21 cellular contexts compared by ENCODE assay signal in the genomic region with DNA sequence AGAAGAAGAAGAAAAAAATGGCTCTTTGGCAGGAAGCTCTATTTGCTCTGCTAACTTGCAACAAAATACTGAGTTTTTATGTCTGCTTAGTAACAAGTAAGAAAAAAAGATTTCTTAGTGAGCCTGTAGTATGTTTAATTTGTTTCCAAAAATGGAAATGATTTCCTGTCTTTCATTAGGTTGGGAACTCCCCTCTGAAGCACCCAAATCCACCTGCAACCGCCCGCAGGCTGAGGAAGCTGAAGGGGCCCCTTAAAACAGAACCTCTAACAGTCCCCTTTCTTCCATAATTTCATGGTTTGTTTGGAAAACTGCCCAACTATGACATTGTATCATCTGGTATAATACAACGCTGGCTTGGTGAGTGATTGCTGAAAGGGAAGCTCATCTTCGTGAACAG.
DNase-seq lines count a peak whose midpoint lies in the region; ATAC-seq, FAIRE-seq and TF ChIP-seq lines count a peak whose summit lies in the region.
"Had no signal": no experiment of that assay in that cellular context is flagged by ENCODE, and none has a peak within 500 bp of the region (broad histone marks: within the 10 kb centered on the region; RNA-seq: fewer than 3 reads in every experiment).

No MANE protein-coding gene starts in this region.

- H3K9me3 Mint-ChIP-seq in mesothelial cell of epicardium: no peaks in the 10 kb centered on the region
- H3K9me3 Mint-ChIP-seq: activated naive CD4-positive, alpha-beta T cell treated with anti-CD3 and anti-CD28 coated beads, Interleukin-2, amount 10 ng/mL, durations not matched to agents 7 days and 5 days had no signal

- no peak for FAIRE-seq in kidney (lab: Jason Lieb, UNC)
- FAIRE-seq: colon had no signal

- H3K4me1 Mint-ChIP-seq in T-helper 17 cell (peaks cover 14% of the 10 kb centered on the region), mesothelial cell of epicardium (peaks cover 26% of the 10 kb centered on the region)

- no peaks in the 10 kb centered on the region for H3K9me3 ChIP-seq in T-helper 17 cell (ENCODE audit: control insufficient read depth, low read length, poor library complexity, severe bottlenecking)
- H3K9me3 ChIP-seq in kidney (ENCODE audit: control insufficient read depth in 1 of 2, low read length in 2 of 2): no peaks in the 10 kb centered on the region
- no peaks in the 10 kb centered on the region for H3K9me3 ChIP-seq in esophagus squamous epithelium
- H3K9me3 ChIP-seq: Caco-2 had no signal

- H3K27ac ChIP-seq in kidney (ENCODE audit: low read depth in 2 of 2, low read length in 2 of 2): no peak overlapping the region
- no peak overlapping the region for H3K27ac ChIP-seq in esophagus squamous epithelium
- H3K27ac ChIP-seq: foreskin keratinocyte, VCaP had no signal

- TF ChIP-seq CTCF in mesothelial cell of epicardium (IDR thresholded peaks at IDR 0.05; ENCODE audit: unreplicated experiment): no peak
- TF ChIP-seq CTCF in kidney (IDR thresholded peaks at IDR 0.05; ENCODE audit: borderline replicate concordance, extremely low read depth, insufficient read depth): no peak
- TF ChIP-seq CTCF in esophagus squamous epithelium (IDR thresholded peaks at IDR 0.05): no peak

- H3K4me3 ChIP-seq in kidney (ENCODE audit: low read length in 2 of 2): no peak overlapping the region
- no peak overlapping the region for H3K4me3 ChIP-seq in esophagus squamous epithelium

- no peaks in the 10 kb centered on the region for H3K27me3 ChIP-seq in esophagus squamous epithelium

- no peak for TF ChIP-seq POLR2A in esophagus squamous epithelium (IDR thresholded peaks at IDR 0.05)

- no peak overlapping the region for H3K4me3 Mint-ChIP-seq in T-helper 17 cell
- H3K4me3 Mint-ChIP-seq in mesothelial cell of epicardium: no peak overlapping the region
- H3K4me3 Mint-ChIP-seq: activated naive CD4-positive, alpha-beta T cell treated with anti-CD3 and anti-CD28 coated beads, Interleukin-2, amount 10 ng/mL, durations not matched to agents 7 days and 5 days had no signal

- no peak overlapping the region for H3K9ac ChIP-seq in kidney (ENCODE audit: low read length in 2 of 2)

- intact Hi-C loops in kidney (cut with DNase I): no loop called here
- intact Hi-C loops in esophagus squamous epithelium (cut with DNase I): no loop called here

- no peaks in the 10 kb centered on the region for H3K36me3 ChIP-seq in kidney (ENCODE audit: control insufficient read depth in 1 of 2, insufficient read depth in 2 of 2, low read length in 2 of 2)
- H3K36me3 ChIP-seq in esophagus squamous epithelium: no peaks in the 10 kb centered on the region

- DNase-seq in stimulated activated CD4-positive, alpha-beta T cell treated with anti-CD3 and anti-CD28 coated beads, Interleukin-15, amount 100 ng/mL, for 24 hours: peak; percentile 26
- DNase-seq in stimulated activated CD4-positive, alpha-beta T cell treated with anti-CD3 and anti-CD28 coated beads, Interleukin-4, amount 100 ng/mL, for 4 hours: no peak
- DNase-seq in T-helper 17 cell (no peak), mesothelial cell of epicardium (ENCODE audit: low spot score in 2 of 2, unreplicated experiment in 2 of 2) (no peak), kidney (no peak), esophagus squamous epithelium (lab: John Stamatoyannopoulos, UW) (no peak)
- DNase-seq: activated naive CD4-positive, alpha-beta T cell treated with anti-CD3 and anti-CD28 coated beads, Interleukin-2, amount 10 ng/mL, durations not matched to agents 7 days and 5 days; Caco-2; foreskin keratinocyte; KBM-7; kidney glomerular epithelial cell; mesenchymal stem cell; NCI-H2081; NCI-H510A treated with DMSO at 0.1 percent for 48 hours; SHP77; T-helper 1 cell had no signal

- H3K4me1 ChIP-seq in kidney (ENCODE audit: control insufficient read depth in 1 of 2, insufficient read depth in 1 of 2, low read depth in 1 of 2, low read length in 2 of 2) (no peaks in the 10 kb centered on the region), esophagus squamous epithelium (no peaks in the 10 kb centered on the region)
- H3K4me1 ChIP-seq: Caco-2, foreskin keratinocyte had no signal

- peaks cover 6% of the 10 kb centered on the region for H3K36me3 Mint-ChIP-seq in T-helper 17 cell (ENCODE audit: low read depth)
- no peaks in the 10 kb centered on the region for H3K36me3 Mint-ChIP-seq in mesothelial cell of epicardium
- H3K36me3 Mint-ChIP-seq: activated naive CD4-positive, alpha-beta T cell treated with anti-CD3 and anti-CD28 coated beads, Interleukin-2, amount 10 ng/mL, durations not matched to agents 7 days and 5 days had no signal

- 23 to 47% methylated on average over 4 of the region's 4 CpGs for WGBS in esophagus squamous epithelium, 2 donors

- ATAC-seq in T-helper 17 cell (peak; percentile 61), GM18519 (IDR thresholded peaks at IDR 0.05; ENCODE audit: low FRiP score, unreplicated experiment) (no peak), HG03097 (IDR thresholded peaks at IDR 0.05; ENCODE audit: low FRiP score, unreplicated experiment) (no peak)
- ATAC-seq: foreskin keratinocyte, HCT116 had no signal

- H3K27me3 Mint-ChIP-seq in T-helper 17 cell (peaks cover 26% of the 10 kb centered on the region), mesothelial cell of epicardium (ENCODE audit: low read depth) (no peaks in the 10 kb centered on the region)
- H3K27me3 Mint-ChIP-seq: activated naive CD4-positive, alpha-beta T cell treated with anti-CD3 and anti-CD28 coated beads, Interleukin-2, amount 10 ng/mL, durations not matched to agents 7 days and 5 days had no signal

- no peak overlapping the region for H3K27ac Mint-ChIP-seq in T-helper 17 cell
- peak overlapping the region; percentile 87 for H3K27ac Mint-ChIP-seq in mesothelial cell of epicardium
- H3K27ac Mint-ChIP-seq: activated naive CD4-positive, alpha-beta T cell treated with anti-CD3 and anti-CD28 coated beads, Interleukin-2, amount 10 ng/mL, durations not matched to agents 7 days and 5 days had no signal
